1 cellular context compared by ENCODE assay signal in genomic region chrX:118324588-118324987, GRCh38.
TF ChIP-seq lines count a peak whose summit lies in the region.

No MANE protein-coding gene starts in this region.

TF ChIP-seq in K562, 482 proteins besides CTCF, POLR2A, EP300 and RAD21 (continued from another document):
- TF ChIP-seq ZBTB9 (CRISPR knock-in tag; IDR thresholded peaks at IDR 0.05): no peak
- no peak for TF ChIP-seq MAZ (CRISPR knock-in tag; conservative IDR thresholded peaks at IDR 0.05 in 1 of 2, IDR thresholded peaks at IDR 0.05 in 1 of 2)
- TF ChIP-seq ZNF407 (IDR thresholded peaks at IDR 0.05; ENCODE audit: low read depth): 0 out of 2 replicates have a peak, but pooled peaks have one; percentile 13
- TF ChIP-seq NR2F6 (CRISPR knock-in tag; IDR thresholded peaks at IDR 0.05): no peak
- no peak for TF ChIP-seq ZNF124 (CRISPR knock-in tag; IDR thresholded peaks at IDR 0.05)
- peak; percentile 39; the same call in 1 of the 2 replicates for TF ChIP-seq ARID1B (IDR thresholded peaks at IDR 0.05)
- TF ChIP-seq E2F4 (CRISPR knock-in tag; IDR thresholded peaks at IDR 0.05; ENCODE audit: low read depth): no peak
- no peak for TF ChIP-seq ELF1 (tag; IDR thresholded peaks at IDR 0.05)
- TF ChIP-seq TAL1 (IDR thresholded peaks at IDR 0.05): peak; percentile 16; the same call in 1 of the 2 replicates
- no peak for TF ChIP-seq ARID3B (CRISPR knock-in tag; IDR thresholded peaks at IDR 0.05; ENCODE audit: borderline replicate concordance)
- TF ChIP-seq OTX1 (CRISPR knock-in tag; IDR thresholded peaks at IDR 0.05): no peak
- TF ChIP-seq ETV6 (IDR thresholded peaks at IDR 0.05; ENCODE audit: borderline replicate concordance in 1 of 2, low read depth in 2 of 2, low read length in 1 of 2): no peak
- TF ChIP-seq ETV6 (CRISPR knock-in tag; IDR thresholded peaks at IDR 0.05; ENCODE audit: borderline replicate concordance): no peak
- TF ChIP-seq NCOA1 (IDR thresholded peaks at IDR 0.05; ENCODE audit: low read depth): no peak
- TF ChIP-seq TCF7 (IDR thresholded peaks at IDR 0.05; ENCODE audit: borderline replicate concordance): no peak
- TF ChIP-seq STAT6 (CRISPR knock-in tag; IDR thresholded peaks at IDR 0.05): no peak
- TF ChIP-seq MAFG (tag; conservative IDR thresholded peaks at IDR 0.05): no peak
